Comparison of ENCODE assay signal across 10 cellular contexts in the genomic region with DNA sequence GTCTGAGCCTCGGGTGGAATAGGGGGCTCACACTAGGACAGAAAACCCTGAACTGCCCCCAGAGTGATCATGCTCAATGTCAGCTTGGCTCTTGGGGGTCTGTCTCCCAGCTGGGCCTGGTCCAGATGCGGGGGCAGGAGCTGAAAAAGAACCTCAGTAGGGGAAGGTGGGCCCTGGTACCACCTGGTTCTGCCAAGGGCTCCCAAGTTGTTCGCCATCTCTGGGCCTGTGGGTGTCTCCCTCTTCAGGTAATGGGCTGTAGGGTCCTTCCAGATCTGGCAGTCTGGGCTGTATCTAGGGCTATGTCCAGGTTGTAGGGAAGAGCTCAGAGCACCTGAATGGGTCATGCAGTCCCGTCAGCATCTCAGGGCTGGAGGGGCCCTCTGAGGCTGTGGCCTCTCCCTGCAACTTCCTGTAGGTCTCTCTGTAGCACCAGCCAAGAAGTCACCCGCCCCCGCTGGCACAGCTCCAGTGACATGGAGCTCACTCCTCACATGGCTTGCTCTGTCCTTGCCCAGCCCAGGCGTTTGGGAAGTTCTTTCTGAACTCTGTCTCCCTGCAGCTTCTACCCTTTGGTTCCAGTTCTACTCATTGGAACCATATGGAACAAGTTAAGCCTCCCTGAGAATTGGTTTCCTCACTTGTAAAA. TPM values are rescaled to one million over a fixed set of nuclear protein-coding genes. Genes with fewer than 3 reads are reported as not detected.
DNase-seq lines count a peak whose midpoint lies in the region; ATAC-seq and TF ChIP-seq lines count a peak whose summit lies in the region.
"Had no signal": no experiment of that assay in that cellular context is flagged by ENCODE, and none has a peak within 500 bp of the region (broad histone marks: within the 10 kb centered on the region; RNA-seq: fewer than 3 reads in every experiment).

No MANE protein-coding gene starts in this region.

- TF ChIP-seq CTCF in adrenal gland (IDR thresholded peaks at IDR 0.05), result peak in 1 of 6 experiments; percentile 9
- TF ChIP-seq CTCF in psoas muscle (IDR thresholded peaks at IDR 0.05), result no peak

- intact Hi-C loops in adrenal gland (cut with DNase I) (no loop called here), Right ventricle myocardium inferior (cut with DNase I) (no loop called here), psoas muscle (cut with DNase I) (no loop called here)

- WGBS in adrenal gland, 4 donors, result 39 to 44% (median 42%) methylated on average over 7 of the region's 7 CpGs
- WGBS in psoas muscle, 3 donors, result 38 to 50% (median 40%) methylated on average over 7 of the region's 7 CpGs

- H3K27ac ChIP-seq in adrenal gland (peak overlapping the region in 3 of 5 donors; percentile 45 to 72 (median 65)), psoas muscle (no peak overlapping the region)

- H3K9me3 ChIP-seq in adrenal gland (replicated peaks in 1 of 3) (no peaks in the 10 kb centered on the region), psoas muscle (no peaks in the 10 kb centered on the region)

- in situ Hi-C loops in G401 (cut with HindIII; ENCODE audit: low sequenced_read_pairs), result no loop called here

- H3K4me1 ChIP-seq in adrenal gland (replicated peaks in 1 of 2) (peaks cover 20 to 22% of the 10 kb centered on the region in 2 donors), psoas muscle (peaks cover 6% of the 10 kb centered on the region)

- H3K36me3 ChIP-seq in adrenal gland (replicated peaks in 1 of 2), result no peaks in the 10 kb centered on the region
- H3K36me3 ChIP-seq in psoas muscle (ENCODE audit: insufficient read depth in 1 of 2, low read depth in 1 of 2), result no peaks in the 10 kb centered on the region

- DNase-seq in G401 (ENCODE audit: low spot score) (peak; percentile 40), adrenal gland (peak; percentile 88 to 95 (median 94)), Right ventricle myocardium inferior (ENCODE audit: missing footprints) (peak; percentile 91), psoas muscle (peak; percentile 82 to 88), activated T-cell treated with anti-CD3 and anti-CD28 coated beads for 4 hours (no peak), NCI-H2081 (lab: John Stamatoyannopoulos, UW) (no peak), HuH-7 (ENCODE audit: low spot score) (no peak)

- TF ChIP-seq POLR2A in adrenal gland (IDR thresholded peaks at IDR 0.05), result no peak

- ATAC-seq in Right ventricle myocardium inferior (peak; percentile 84), psoas muscle (peak; percentile 63 to 88 (median 78)), GM18519 (IDR thresholded peaks at IDR 0.05; ENCODE audit: low FRiP score, unreplicated experiment) (no peak)
- ATAC-seq: natural killer cell treated with Interleukin-12 subunit alpha and Interleukin-12 subunit beta and Interleukin-15 and Interleukin-18, amount 100 ng/mL, for 72 hours had no signal

- H3K4me3 ChIP-seq in adrenal gland (no peak overlapping the region), psoas muscle (no peak overlapping the region)

- no peaks in the 10 kb centered on the region for H3K27me3 ChIP-seq in adrenal gland
- H3K27me3 ChIP-seq in psoas muscle (ENCODE audit: insufficient read depth in 3 of 3, low read length in 2 of 3), result no peaks in the 10 kb centered on the region

RNA-seq across cellular contexts. Expression of gene SOX10, which starts 33.0 kb away (rescaled TPM):
- not detected in 2 replicates for total RNA-seq in G401 (2014; rRNA removed; shearing (Covaris generic))
- 1 to 10 TPM in 3 of 8 donors, under 1 TPM in 4, not detected in 1; 0.16 to 4.0 (median 0.42) TPM for total RNA-seq in adrenal gland
- 1 to 10 TPM in 2 of 3 donors, under 1 TPM in 1; 0.73 to 5.4 (median 3.8) TPM for polyA plus RNA-seq in adrenal gland
- 1.9 TPM for total RNA-seq in Right ventricle myocardium inferior
- under 1 TPM in 2 of 4 donors, not detected in 2; 0.25 to 0.36 TPM for total RNA-seq in psoas muscle
- under 1 TPM; 0.10 to 0.18 (median 0.18) TPM for polyA plus RNA-seq in psoas muscle
- total RNA-seq: natural killer cell treated with Interleukin-12 subunit alpha and Interleukin-12 subunit beta and Interleukin-15 and Interleukin-18, amount 100 ng/mL, for 72 hours had no signal
- polyA plus RNA-seq: IgD-negative memory B cell had no signal

RNA-seq across cellular contexts. Expression of gene PICK1, which starts 39.8 kb away (rescaled TPM):
- 23.3 and 35.1 TPM in 2 replicates for total RNA-seq in G401 (2014; rRNA removed; shearing (Covaris generic))
- total RNA-seq in adrenal gland, result 10 to 100 TPM; 30.6 to 46.7 (median 39.0) TPM
- 10 to 100 TPM; 28.7 to 93.6 (median 45.2) TPM for polyA plus RNA-seq in adrenal gland
- total RNA-seq in Right ventricle myocardium inferior, result 20.9 TPM
- total RNA-seq in psoas muscle, result 10 to 100 TPM; 11.9 to 31.5 (median 17.8) TPM
- polyA plus RNA-seq in psoas muscle, result 10 to 100 TPM; 15.2 to 19.6 (median 18.9) TPM

Comparison
In these comparisons a context has a peak if more than half of its experiments do, and no peak if none do; other contexts are left out.
1. DNase-seq: peak in G401 (single experiment), adrenal gland (7 of 7), Right ventricle myocardium inferior (single experiment) and psoas muscle (2 of 2); none in activated T-cell treated with anti-CD3 and anti-CD28 coated beads for 4 hours (single experiment), NCI-H2081 (0 of 2) and HuH-7 (single experiment).